20 cellular contexts compared by ENCODE assay signal in genomic region chr6:75397806-75398465, GRCh38.
DNase-seq lines count a peak whose midpoint lies in the region; ATAC-seq and TF ChIP-seq lines count a peak whose summit lies in the region.
"Had no signal": no experiment of that assay in that cellular context is flagged by ENCODE, and none has a peak within 500 bp of the region (broad histone marks: within the 10 kb centered on the region; RNA-seq: fewer than 3 reads in every experiment).

No MANE protein-coding gene starts in this region.

- POLR2A ChIA-PET in MCF 10A (lab: Yijun Ruan, JAX) = no interaction called here

- H3K4me1 Mint-ChIP-seq in MCF 10A (ENCODE audit: insufficient read depth, unreplicated experiment) = peaks cover 8% of the 10 kb centered on the region
- H3K4me1 Mint-ChIP-seq in T-helper 17 cell = peaks cover 2% of the 10 kb centered on the region
- H3K4me1 Mint-ChIP-seq: activated CD4-positive, alpha-beta T cell treated with anti-CD3 and anti-CD28 coated beads for 36 hours; CD14-positive monocyte had no signal

- BruUV-seq in MCF 10A (replicated peaks; lab: Mats Ljungman, UMichigan) = no TSS peak

- peaks cover 12% of the 10 kb centered on the region for H3K27me3 Mint-ChIP-seq in MCF 10A (ENCODE audit: insufficient read depth, unreplicated experiment)
- peaks cover 19% of the 10 kb centered on the region for H3K27me3 Mint-ChIP-seq in T-helper 17 cell

- intact Hi-C loops in MCF 10A (cut with micrococcal nuclease) = no loop called here
- intact Hi-C loops in breast epithelium (cut with DNase I; ENCODE audit: low total_unique reads) = no loop called here

- H3K4me3 ChIP-seq in breast epithelium (no peak overlapping the region), LNCaP clone FGC (ENCODE audit: low read depth, low read length) (no peak overlapping the region)
- H3K4me3 ChIP-seq: adrenal gland, tibial nerve had no signal

- H3K36me3 ChIP-seq in breast epithelium = no peaks in the 10 kb centered on the region
- H3K36me3 ChIP-seq: adrenal gland, tibial nerve had no signal

- H3K9me3 ChIP-seq in breast epithelium (no peaks in the 10 kb centered on the region), T-helper 17 cell (ENCODE audit: control insufficient read depth, low read length, poor library complexity, severe bottlenecking) (no peaks in the 10 kb centered on the region)
- H3K9me3 ChIP-seq: adrenal gland, tibial nerve had no signal

- H3K36me3 Mint-ChIP-seq in MCF 10A (ENCODE audit: insufficient read depth, unreplicated experiment) (no peaks in the 10 kb centered on the region), T-helper 17 cell (ENCODE audit: low read depth) (no peaks in the 10 kb centered on the region)
- H3K36me3 Mint-ChIP-seq: CD14-positive monocyte had no signal

- no peaks in the 10 kb centered on the region for H3K9me3 Mint-ChIP-seq in MCF 10A (ENCODE audit: unreplicated experiment)

- no peak for TF ChIP-seq POLR2A in breast epithelium (IDR thresholded peaks at IDR 0.05)

- TF ChIP-seq CTCF in MCF 10A (IDR thresholded peaks at IDR 0.05; ENCODE audit: unreplicated experiment) (no peak), breast epithelium (IDR thresholded peaks at IDR 0.05) (no peak), LNCaP clone FGC (IDR thresholded peaks at IDR 0.05; ENCODE audit: control insufficient read depth, extremely low read depth, insufficient read depth) (no peak)

- ATAC-seq in T-helper 17 cell (no peak), GM21447 (IDR thresholded peaks at IDR 0.05; ENCODE audit: unreplicated experiment) (no peak), GM19467 (IDR thresholded peaks at IDR 0.05; ENCODE audit: unreplicated experiment) (no peak)
- ATAC-seq: activated CD4-positive, alpha-beta T cell treated with anti-CD3 and anti-CD28 coated beads for 36 hours; sciatic nerve; stimulated activated naive CD8-positive, alpha-beta T cell treated with anti-CD3 and anti-CD28 coated beads, Interleukin-15, Interleukin-2, amounts not matched to agents 100 U/mL and 50 U/mL, for 24 hours had no signal

- H3K4me3 Mint-ChIP-seq in MCF 10A (ENCODE audit: unreplicated experiment) (no peak overlapping the region), T-helper 17 cell (no peak overlapping the region)
- H3K4me3 Mint-ChIP-seq: activated CD4-positive, alpha-beta T cell treated with anti-CD3 and anti-CD28 coated beads for 36 hours; CD14-positive monocyte had no signal

- no peak overlapping the region for H3K27ac ChIP-seq in breast epithelium
- H3K27ac ChIP-seq: adrenal gland, tibial nerve had no signal

- CTCF ChIA-PET in MCF 10A (lab: Yijun Ruan, JAX) = interaction anchor here (0.7 kb wide), 1 partner anchor 8 kb away, joined by 6 read pairs; no protein-coding TSS in a partner anchor

- H3K4me1 ChIP-seq in breast epithelium = no peaks in the 10 kb centered on the region
- H3K4me1 ChIP-seq: adrenal gland, tibial nerve had no signal

- no peak overlapping the region for H3K27ac Mint-ChIP-seq in MCF 10A (ENCODE audit: low read depth, unreplicated experiment)
- no peak overlapping the region for H3K27ac Mint-ChIP-seq in T-helper 17 cell
- H3K27ac Mint-ChIP-seq: activated CD4-positive, alpha-beta T cell treated with anti-CD3 and anti-CD28 coated beads for 36 hours; CD14-positive monocyte had no signal

- H3K27me3 ChIP-seq in breast epithelium = no peaks in the 10 kb centered on the region
- H3K27me3 ChIP-seq: adrenal gland, tibial nerve had no signal

- DNase-seq in MCF 10A (ENCODE audit: unreplicated experiment) = peak; percentile 19
- DNase-seq in breast epithelium (ENCODE audit: low spot score in 2 of 2) = no peak
- DNase-seq in LNCaP clone FGC (ENCODE audit: low read depth) = peak; percentile 68
- peak; percentile 20 to 82 for DNase-seq in dermis microvascular lymphatic vessel endothelial cell (ENCODE audit: low read depth in 2 of 2)
- peak; percentile 38 for DNase-seq in renal cortical epithelial cell (ENCODE audit: low read depth)
- DNase-seq in T-helper 17 cell = no peak
- DNase-seq: ACHN; activated CD4-positive, alpha-beta T cell treated with anti-CD3 and anti-CD28 coated beads for 36 hours; activated CD8-positive, alpha-beta memory T cell treated with anti-CD3 and anti-CD28 coated beads, Interleukin-2, amount 50 U/mL, for 4 hours; activated effector memory CD4-positive, alpha-beta T cell treated with anti-CD3 and anti-CD28 coated beads, Interleukin-2, amount 50 U/mL, for 16 hours; adrenal gland; NCI-H2081 treated with DMSO at 0.1 percent for 48 hours; NCI-H526 treated with DMSO at 0.1 percent for 48 hours; nucleus accumbens; stimulated activated naive CD8-positive, alpha-beta T cell treated with anti-CD3 and anti-CD28 coated beads, Interleukin-15, Interleukin-2, amounts not matched to agents 100 U/mL and 50 U/mL, for 24 hours had no signal

Comparison
In these comparisons a context has a peak if more than half of its experiments do, and no peak if none do; other contexts are left out.
1. DNase-seq: peak in MCF 10A (single experiment), LNCaP clone FGC (single experiment), dermis microvascular lymphatic vessel endothelial cell (2 of 2) and renal cortical epithelial cell (single experiment); none in breast epithelium (0 of 2) and T-helper 17 cell (0 of 3).